ENCODE assay signal across 1 cellular context in the genomic region with DNA sequence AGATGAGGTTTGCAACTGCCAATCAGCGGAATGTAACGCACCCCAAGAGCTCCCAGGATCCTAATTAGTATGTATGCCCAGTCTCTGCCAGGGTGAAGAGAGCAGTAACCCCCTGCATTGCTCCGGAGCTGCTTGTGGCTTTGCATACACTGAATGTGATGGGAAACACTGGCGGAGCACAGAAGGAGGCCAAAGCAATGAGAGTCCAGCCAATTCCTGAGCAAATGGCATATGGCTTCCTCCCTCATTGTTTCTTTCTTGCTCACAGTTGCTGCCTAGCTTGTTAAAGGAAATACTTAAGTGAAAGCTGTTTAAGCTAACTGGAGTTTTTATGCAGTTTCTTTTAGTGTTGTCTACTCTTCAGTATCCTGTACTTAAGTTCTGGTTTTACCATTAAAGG.
TF ChIP-seq lines count a peak whose summit lies in the region.

No MANE protein-coding gene starts in this region.

TF ChIP-seq in IMR-90, 13 proteins besides CTCF, POLR2A, EP300 and RAD21:
- TF ChIP-seq RFX5 (IDR thresholded peaks at IDR 0.05; ENCODE audit: low read depth, low read length) (no peak), MAZ (IDR thresholded peaks at IDR 0.05; ENCODE audit: borderline replicate concordance, low read depth, low read length) (no peak), USF2 (IDR thresholded peaks at IDR 0.05; ENCODE audit: low read depth, low read length) (no peak), RCOR1 (IDR thresholded peaks at IDR 0.05; ENCODE audit: insufficient replicate concordance, low read length) (no peak), NFE2L2 (IDR thresholded peaks at IDR 0.05; ENCODE audit: low read depth, low read length) (no peak), MAFK (IDR thresholded peaks at IDR 0.05; ENCODE audit: low read depth, low read length) (no peak), CEBPB (IDR thresholded peaks at IDR 0.05; ENCODE audit: low read depth, low read length) (no peak), CHD1 (IDR thresholded peaks at IDR 0.05; ENCODE audit: low read depth, low read length) (no peak), MXI1 (IDR thresholded peaks at IDR 0.05; ENCODE audit: borderline replicate concordance, low read depth, low read length) (no peak), SMC3 (IDR thresholded peaks at IDR 0.05; ENCODE audit: low read depth, low read length) (no peak), BHLHE40 (IDR thresholded peaks at IDR 0.05; ENCODE audit: low read depth, low read length) (no peak), FOS (IDR thresholded peaks at IDR 0.05; ENCODE audit: low read depth, low read length) (no peak)
- TF ChIP-seq, protein P1, sequence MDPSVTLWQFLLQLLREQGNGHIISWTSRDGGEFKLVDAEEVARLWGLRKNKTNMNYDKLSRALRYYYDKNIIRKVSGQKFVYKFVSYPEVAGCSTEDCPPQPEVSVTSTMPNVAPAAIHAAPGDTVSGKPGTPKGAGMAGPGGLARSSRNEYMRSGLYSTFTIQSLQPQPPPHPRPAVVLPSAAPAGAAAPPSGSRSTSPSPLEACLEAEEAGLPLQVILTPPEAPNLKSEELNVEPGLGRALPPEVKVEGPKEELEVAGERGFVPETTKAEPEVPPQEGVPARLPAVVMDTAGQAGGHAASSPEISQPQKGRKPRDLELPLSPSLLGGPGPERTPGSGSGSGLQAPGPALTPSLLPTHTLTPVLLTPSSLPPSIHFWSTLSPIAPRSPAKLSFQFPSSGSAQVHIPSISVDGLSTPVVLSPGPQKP (IDR thresholded peaks at IDR 0.05; ENCODE audit: borderline replicate concordance, low read depth, low read length), result no peak
TF ChIP-seq in IMR-90: peak in this region for 0.
